Comparison of ENCODE assay signal across 10 cellular contexts in the genomic region with DNA sequence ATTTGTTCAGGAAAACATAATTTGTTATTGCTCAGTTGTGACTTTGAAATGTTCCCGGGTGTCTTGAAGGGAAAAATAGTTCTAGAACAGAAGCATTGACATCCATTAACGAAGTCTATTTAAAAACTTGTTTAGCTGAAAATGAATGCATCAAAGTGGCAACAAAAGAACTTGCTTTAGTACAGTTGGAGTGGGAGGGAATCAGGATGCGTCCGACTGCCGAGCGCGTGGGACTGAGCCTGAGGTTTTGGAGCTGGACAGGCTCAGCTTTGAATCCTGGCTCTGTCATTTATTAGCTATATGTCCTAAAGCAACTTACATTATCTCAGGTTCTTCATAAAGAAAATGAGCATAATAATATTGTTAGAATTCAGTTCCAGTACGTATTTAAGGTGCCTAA. TPM values are rescaled to one million over a fixed set of nuclear protein-coding genes. Genes with fewer than 3 reads are reported as not detected.
"Had no signal": no experiment of that assay in that cellular context is flagged by ENCODE, and none has a peak within 500 bp of the region (broad histone marks: within the 10 kb centered on the region; RNA-seq: fewer than 3 reads in every experiment).

No MANE protein-coding gene starts in this region.

- H3K9me3 ChIP-seq: HAP-1 had no signal

- H3K27ac ChIP-seq: GM23248, HL-60 had no signal

- H3K4me3 ChIP-seq: GM23248, HAP-1 had no signal

- H3K36me3 ChIP-seq: HAP-1 had no signal

- H3K36me3 Mint-ChIP-seq: IgD-negative memory B cell had no signal

- ATAC-seq: HCT116, HepG2 had no signal

- H3K4me1 ChIP-seq: HAP-1 had no signal

- H3K4me3 Mint-ChIP-seq: HFFc6, IgD-negative memory B cell had no signal

- H3K9me3 Mint-ChIP-seq: HFFc6, IgD-negative memory B cell had no signal

- H3K9ac ChIP-seq: GM23248 had no signal

- DNase-seq: GM23248, GOT3, H7, HFFc6 had no signal

- H3K27ac Mint-ChIP-seq: HFFc6, IgD-negative memory B cell had no signal

- H2AFZ ChIP-seq: GM23248 had no signal

RNA-seq across cellular contexts. Expression of gene ERVMER34-1, which starts 9.0 kb away (rescaled TPM):
- total RNA-seq: GM23248, H4, HFFc6 had no signal
- polyA plus RNA-seq: GM23248, IgD-negative memory B cell had no signal
